ENCODE assay signal across 13 cellular contexts in the genomic region with DNA sequence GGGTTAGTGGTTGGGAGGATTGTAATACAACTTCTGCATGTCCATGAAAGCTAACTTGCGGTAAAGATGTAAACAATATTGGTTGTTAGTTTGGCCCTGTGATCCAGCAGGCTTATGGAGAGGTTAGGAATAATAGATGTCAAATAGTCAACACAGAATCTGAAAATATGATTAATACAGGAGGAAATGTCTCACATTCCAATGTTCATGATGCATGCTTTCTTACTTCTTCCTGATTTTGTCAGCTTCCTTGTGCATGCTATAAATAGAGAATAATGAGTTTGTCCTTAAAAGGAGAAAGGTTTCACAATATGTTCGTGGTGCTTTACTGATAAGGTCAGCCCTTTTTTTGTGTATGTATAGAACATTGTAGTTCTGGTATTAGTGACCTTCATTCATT.
A peak's percentile ranks its signal among the peaks of the same experiment; 100 is the strongest.
DNase-seq lines count a peak whose midpoint lies in the region; ATAC-seq and TF ChIP-seq lines count a peak whose summit lies in the region.
"Had no signal": no experiment of that assay in that cellular context is flagged by ENCODE, and none has a peak within 500 bp of the region (broad histone marks: within the 10 kb centered on the region; RNA-seq: fewer than 3 reads in every experiment).

No MANE protein-coding gene starts in this region.

- H3K27ac Mint-ChIP-seq in chondrocyte (ENCODE audit: unreplicated experiment): peak overlapping the region; percentile 68
- H3K27ac Mint-ChIP-seq: activated naive CD4-positive, alpha-beta T cell treated with anti-CD3 and anti-CD28 coated beads for 36 hours had no signal

- no peak overlapping the region for H3K4me3 Mint-ChIP-seq in chondrocyte (ENCODE audit: unreplicated experiment)
- H3K4me3 Mint-ChIP-seq: activated naive CD4-positive, alpha-beta T cell treated with anti-CD3 and anti-CD28 coated beads for 36 hours had no signal

- peaks cover 8% of the 10 kb centered on the region for H3K9me3 Mint-ChIP-seq in chondrocyte (ENCODE audit: low read depth)
- H3K9me3 Mint-ChIP-seq: activated naive CD4-positive, alpha-beta T cell treated with anti-CD3 and anti-CD28 coated beads for 36 hours had no signal

- H3K36me3 ChIP-seq in BJ (ENCODE audit: control insufficient read depth, insufficient read depth, low read length) (no peaks in the 10 kb centered on the region), MG63 (no peaks in the 10 kb centered on the region)

- TF ChIP-seq CTCF in BJ (IDR thresholded peaks at IDR 0.05; ENCODE audit: insufficient read depth, low read depth, low read length) (no peak), chondrocyte (IDR thresholded peaks at IDR 0.05) (no peak)

- no peaks in the 10 kb centered on the region for H3K9me3 ChIP-seq in MG63

- H3K36me3 Mint-ChIP-seq in chondrocyte (ENCODE audit: low read depth): no peaks in the 10 kb centered on the region

- CTCF ChIA-PET in BJ (lab: Yijun Ruan, JAX): no interaction called here

- ATAC-seq in GM18511 (IDR thresholded peaks at IDR 0.05; ENCODE audit: unreplicated experiment) (no peak), HG02571 (IDR thresholded peaks at IDR 0.05; ENCODE audit: unreplicated experiment) (no peak), GM21526 (IDR thresholded peaks at IDR 0.05; ENCODE audit: low FRiP score, unreplicated experiment) (no peak), GM18858 (IDR thresholded peaks at IDR 0.05; ENCODE audit: unreplicated experiment) (no peak)
- ATAC-seq: left ventricle myocardium superior had no signal

- POLR2A ChIA-PET in BJ (lab: Charles Lee): no interaction called here

- no peaks in the 10 kb centered on the region for H3K27me3 Mint-ChIP-seq in chondrocyte (ENCODE audit: low read depth)

- DNase-seq in BJ (ENCODE audit: low read depth) (peak; percentile 26), MG63 (peak; percentile 15), chondrocyte (ENCODE audit: low spot score) (no peak), lung microvascular endothelial cell (ENCODE audit: low read depth in 2 of 2) (peak; percentile 76 to 92)
- DNase-seq: activated CD4-positive, alpha-beta T cell treated with anti-CD3 and anti-CD28 coated beads for 1 hour; activated naive CD4-positive, alpha-beta T cell treated with anti-CD3 and anti-CD28 coated beads for 36 hours; effector CD8-positive, alpha-beta T cell; left ventricle myocardium superior; SHP77 treated with DMSO at 0.1 percent for 48 hours had no signal

- no peak overlapping the region for H3K4me3 ChIP-seq in BJ (ENCODE audit: low read depth, low read length)
- no peak overlapping the region for H3K4me3 ChIP-seq in MG63

- H3K27me3 ChIP-seq in BJ (ENCODE audit: control insufficient read depth, insufficient read depth, low read length) (no peaks in the 10 kb centered on the region), MG63 (no peaks in the 10 kb centered on the region)

- H3K4me1 Mint-ChIP-seq in chondrocyte (ENCODE audit: low read depth): peaks cover 31% of the 10 kb centered on the region
